Comparison of ENCODE assay signal across 1 cellular context in genomic region chr12:108483213-108483920, GRCh38.
TF ChIP-seq lines count a peak whose summit lies in the region.

No MANE protein-coding gene starts in this region.

TF ChIP-seq in GM23338, 12 proteins besides CTCF, POLR2A, EP300 and RAD21 (continued from another document):
- TF ChIP-seq ZNF462 (CRISPR knock-in tag; IDR thresholded peaks at IDR 0.05) (no peak), POLR2AphosphoS5 (IDR thresholded peaks at IDR 0.05; ENCODE audit: low read depth) (no peak), ZNF114 (CRISPR knock-in tag; IDR thresholded peaks at IDR 0.05) (no peak), ETS1 (IDR thresholded peaks at IDR 0.05) (no peak), JUNB (IDR thresholded peaks at IDR 0.05; ENCODE audit: unreplicated experiment) (no peak), CREB1 (CRISPR knock-in tag; IDR thresholded peaks at IDR 0.05; ENCODE audit: low read depth) (no peak), NANOG (IDR thresholded peaks at IDR 0.05; ENCODE audit: borderline replicate concordance) (no peak), STAT1 (IDR thresholded peaks at IDR 0.05; ENCODE audit: unreplicated experiment) (no peak)
